1 cellular context compared by ENCODE assay signal in the genomic region with DNA sequence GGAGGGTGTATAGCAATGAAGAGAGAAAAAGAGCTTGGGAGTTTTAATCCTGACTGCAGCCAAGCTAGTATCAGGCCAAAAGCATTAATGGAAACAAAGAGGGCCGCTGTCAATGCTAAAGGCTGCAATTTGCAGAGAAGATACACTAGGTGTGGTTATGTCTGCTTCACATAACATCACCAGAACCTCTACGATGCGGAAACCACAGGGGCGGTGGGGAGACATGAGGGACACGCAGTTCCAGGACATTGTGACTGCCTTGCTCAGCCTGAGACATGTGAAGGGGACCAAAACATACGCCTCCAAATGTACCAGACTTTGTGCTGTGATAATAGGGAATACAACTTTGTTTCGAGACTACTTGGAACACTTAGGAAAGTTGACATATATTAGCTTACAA.
TF ChIP-seq lines count a peak whose summit lies in the region.

No MANE protein-coding gene starts in this region.

TF ChIP-seq in K562, 482 proteins besides CTCF, POLR2A, EP300 and RAD21 (continued from another document):
- TF ChIP-seq, protein P1, sequence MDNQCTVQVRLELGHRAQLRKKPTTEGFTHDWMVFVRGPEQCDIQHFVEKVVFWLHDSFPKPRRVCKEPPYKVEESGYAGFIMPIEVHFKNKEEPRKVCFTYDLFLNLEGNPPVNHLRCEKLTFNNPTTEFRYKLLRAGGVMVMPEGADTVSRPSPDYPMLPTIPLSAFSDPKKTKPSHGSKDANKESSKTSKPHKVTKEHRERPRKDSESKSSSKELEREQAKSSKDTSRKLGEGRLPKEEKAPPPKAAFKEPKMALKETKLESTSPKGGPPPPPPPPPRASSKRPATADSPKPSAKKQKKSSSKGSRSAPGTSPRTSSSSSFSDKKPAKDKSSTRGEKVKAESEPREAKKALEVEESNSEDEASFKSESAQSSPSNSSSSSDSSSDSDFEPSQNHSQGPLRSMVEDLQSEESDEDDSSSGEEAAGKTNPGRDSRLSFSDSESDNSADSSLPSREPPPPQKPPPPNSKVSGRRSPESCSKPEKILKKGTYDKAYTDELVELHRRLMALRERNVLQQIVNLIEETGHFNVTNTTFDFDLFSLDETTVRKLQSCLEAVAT (IDR thresholded peaks at IDR 0.05): no peak
- no peak for TF ChIP-seq ARID1B (IDR thresholded peaks at IDR 0.05)
- TF ChIP-seq CHD2 (IDR thresholded peaks at IDR 0.05; ENCODE audit: low read depth, low read length): no peak
- no peak for TF ChIP-seq SLC30A9 (CRISPR knock-in tag; IDR thresholded peaks at IDR 0.05)
- no peak for TF ChIP-seq FOXK2 (conservative IDR thresholded peaks at IDR 0.05 in 1 of 2, IDR thresholded peaks at IDR 0.05 in 1 of 2; ENCODE audit: low read depth in 2 of 2)
- TF ChIP-seq ZNF717 (CRISPR knock-in tag; IDR thresholded peaks at IDR 0.05): no peak
